Comparison of ENCODE assay signal across 22 cellular contexts in genomic region chr14:89357655-89358297, GRCh38. TPM values are rescaled to one million over a fixed set of nuclear protein-coding genes. Genes with fewer than 3 reads are reported as not detected.
DNase-seq lines count a peak whose midpoint lies in the region; ATAC-seq and TF ChIP-seq lines count a peak whose summit lies in the region.
"Had no signal": no experiment of that assay in that cellular context is flagged by ENCODE, and none has a peak within 500 bp of the region (broad histone marks: within the 10 kb centered on the region; RNA-seq: fewer than 3 reads in every experiment).

No MANE protein-coding gene starts in this region.

- no peak overlapping the region for H2BK5ac ChIP-seq in mesenchymal stem cell (ENCODE audit: low read depth, low read length, poor library complexity, severe bottlenecking)

- H2AK5ac ChIP-seq in mesenchymal stem cell (ENCODE audit: low read length, severe bottlenecking): no peak overlapping the region

- no peak overlapping the region for H2BK12ac ChIP-seq in mesenchymal stem cell (ENCODE audit: low read length in 2 of 2)

- H3K9ac ChIP-seq in mesenchymal stem cell (ENCODE audit: low read length): no peak overlapping the region

- H2BK15ac ChIP-seq in mesenchymal stem cell (ENCODE audit: low read depth, poor library complexity, severe bottlenecking): no peak overlapping the region

- H4K8ac ChIP-seq in mesenchymal stem cell (ENCODE audit: low read length): no peak overlapping the region

- H3K27ac ChIP-seq in HEK293 (ENCODE audit: extremely low read depth, low read depth, low read length) (no peak overlapping the region), mesenchymal stem cell (ENCODE audit: low read length, poor library complexity, severe bottlenecking) (no peak overlapping the region)
- H3K27ac ChIP-seq: brain microvascular endothelial cell, hepatocyte, left ventricle myocardium inferior, psoas muscle had no signal

- H3K27me3 ChIP-seq in mesenchymal stem cell (ENCODE audit: control insufficient read depth in 1 of 2, insufficient read depth in 1 of 2, low read length in 2 of 2): no peaks in the 10 kb centered on the region
- H3K27me3 ChIP-seq: brain microvascular endothelial cell, hepatocyte had no signal

- 88% methylated on average over 8 of the region's 8 CpGs for WGBS in mesenchymal stem cell

- no peak for ATAC-seq in HG02642 (IDR thresholded peaks at IDR 0.05; ENCODE audit: poor library complexity, unreplicated experiment)
- ATAC-seq in GM21447 (IDR thresholded peaks at IDR 0.05; ENCODE audit: unreplicated experiment): no peak
- ATAC-seq: esophagus mucosa, psoas muscle had no signal

- H3K4me3 ChIP-seq in HEK293 (ENCODE audit: low read depth, low read length): no peak overlapping the region
- H3K4me3 ChIP-seq in mesenchymal stem cell (ENCODE audit: insufficient read depth in 1 of 2, low read depth in 1 of 2, low read length in 2 of 2): no peak overlapping the region
- H3K4me3 ChIP-seq: hepatocyte, left ventricle myocardium inferior, psoas muscle, thoracic aorta had no signal

- H2BK120ac ChIP-seq in mesenchymal stem cell (ENCODE audit: low read depth, low read length): no peak overlapping the region

- no peak overlapping the region for H3K4me2 ChIP-seq in mesenchymal stem cell (ENCODE audit: low read length, poor library complexity, severe bottlenecking)
- H3K4me2 ChIP-seq: hepatocyte had no signal

- DNase-seq in CD1c-positive myeloid dendritic cell (ENCODE audit: extremely low spot score): peak; percentile 63
- DNase-seq in SIG-M5 (lab: John Stamatoyannopoulos, UW): peak; percentile 77
- DNase-seq in mesenchymal stem cell: no peak
- DNase-seq in activated CD4-positive, alpha-beta T cell treated with anti-CD3 and anti-CD28 coated beads, Interleukin-2, amount 50 U/mL, for 4 hours: no peak
- DNase-seq in NK-92 treated with Interleukin-12 subunit alpha and Interleukin-12 subunit beta, amount 100 ng/mL, for 24 hours (lab: John Stamatoyannopoulos, UW): no peak
- DNase-seq: brain microvascular endothelial cell; effector memory CD4-positive, alpha-beta T cell; immature natural killer cell; left ventricle myocardium inferior; NCI-H1417; NCI-H510A treated with DMSO at 0.1 percent for 48 hours; psoas muscle; Right ventricle myocardium superior; stimulated activated CD4-positive, alpha-beta T cell treated with anti-CD3 and anti-CD28 coated beads, Interleukin-1b, Interleukin-23, amount 100 ng/mL, for 48 hours; stimulated activated naive CD4-positive, alpha-beta T cell treated with Interleukin-2 at 50 U/mL for 16 hours; T-helper 1 cell had no signal

- no peak overlapping the region for H4K91ac ChIP-seq in mesenchymal stem cell (ENCODE audit: low read length)

- POLR2A ChIA-PET in HEK293 (lab: Yijun Ruan, JAX): no interaction called here

- no peak overlapping the region for H3K23ac ChIP-seq in mesenchymal stem cell (ENCODE audit: low read length in 2 of 2)

- 0 out of 2 replicates have a peak, but pooled peaks cover 3% of the 10 kb centered on the region for H3K4me1 ChIP-seq in HEK293 (ENCODE audit: control insufficient read depth, insufficient read depth, low read length)
- H3K4me1 ChIP-seq in mesenchymal stem cell (ENCODE audit: control insufficient read depth, insufficient read depth, low read depth, low read length): no peaks in the 10 kb centered on the region

- H3K9me3 ChIP-seq in HEK293 (ENCODE audit: control insufficient read depth, insufficient read depth, low read depth, low read length) (no peaks in the 10 kb centered on the region), mesenchymal stem cell (ENCODE audit: control insufficient read depth, low read length) (no peaks in the 10 kb centered on the region)
- H3K9me3 ChIP-seq: left ventricle myocardium inferior, psoas muscle, thoracic aorta had no signal

- H3K14ac ChIP-seq in mesenchymal stem cell (ENCODE audit: low read length in 2 of 2): peak overlapping the region in 1 of 2 experiments; percentile 48

- H3K79me1 ChIP-seq in mesenchymal stem cell (replicated peaks; ENCODE audit: low read length, poor library complexity, severe bottlenecking): peaks cover 18% of the 10 kb centered on the region

- peak overlapping the region; percentile 4 for H2AFZ ChIP-seq in mesenchymal stem cell (ENCODE audit: low read depth, low read length)
- H2AFZ ChIP-seq: hepatocyte had no signal

- no peak for TF ChIP-seq CTCF in HEK293 (tag by site-specific recombination; IDR thresholded peaks at IDR 0.05)

- CTCF ChIA-PET in HEK293 (lab: Yijun Ruan, JAX): no interaction called here

- no peak overlapping the region for H3K4ac ChIP-seq in mesenchymal stem cell (ENCODE audit: low read depth in 1 of 2, low read length in 2 of 2)

- H3K36me3 ChIP-seq in HEK293 (ENCODE audit: control insufficient read depth in 2 of 2, insufficient read depth in 1 of 2, low read length in 2 of 2) (no peaks in the 10 kb centered on the region; a peak in 1 of 3 replicates), mesenchymal stem cell (ENCODE audit: control insufficient read depth in 1 of 2, insufficient read depth in 2 of 2, low read depth in 1 of 2, low read length in 2 of 2) (no peaks in the 10 kb centered on the region)
- H3K36me3 ChIP-seq: brain microvascular endothelial cell, left ventricle myocardium inferior, thoracic aorta had no signal

- no peak overlapping the region for H3K18ac ChIP-seq in mesenchymal stem cell (ENCODE audit: low read depth in 1 of 2, low read length in 2 of 2)

TF ChIP-seq in HEK293, 187 proteins besides CTCF, POLR2A, EP300 and RAD21:
- 0 out of 2 replicates have a peak, but pooled peaks have one; percentile 32 for TF ChIP-seq ZNF449 (tag by site-specific recombination; IDR thresholded peaks at IDR 0.05)
- no peak for TF ChIP-seq SETDB1 (IDR thresholded peaks at IDR 0.05; ENCODE audit: insufficient read length, low read length)

RNA-seq across cellular contexts. Expression of gene FOXN3, which starts 59.3 kb away (rescaled TPM):
- polyA plus RNA-seq in mesenchymal stem cell (2013, experiment 1 of 2): 28.2 TPM
- polyA plus RNA-seq in mesenchymal stem cell (2013, experiment 2 of 2): 27.4 TPM

Comparison
In these comparisons a context has a peak if more than half of its experiments do, and no peak if none do; other contexts are left out.
1. DNase-seq: peak in CD1c-positive myeloid dendritic cell (single experiment) and SIG-M5 (single experiment); none in mesenchymal stem cell (single experiment), activated CD4-positive, alpha-beta T cell treated with anti-CD3 and anti-CD28 coated beads, Interleukin-2, amount 50 U/mL, for 4 hours (0 of 2) and NK-92 treated with Interleukin-12 subunit alpha and Interleukin-12 subunit beta, amount 100 ng/mL, for 24 hours (single experiment).